Comparison of ENCODE assay signal across 25 cellular contexts in genomic region chr1:112061056-112061455, GRCh38.
"Had no signal": no experiment of that assay in that cellular context is flagged by ENCODE, and none has a peak within 500 bp of the region (broad histone marks: within the 10 kb centered on the region; RNA-seq: fewer than 3 reads in every experiment).

No MANE protein-coding gene starts in this region.

- H3K4me3 Mint-ChIP-seq: naive thymus-derived CD8-positive, alpha-beta T cell; nephron progenitor cell; stimulated activated naive B cell treated with anti-CD40 and anti-IgM and Interleukin-4, amounts not matched to agents 10 μg/mL and 1 μg/mL and 100 μg/mL, for 72 hours; stimulated activated naive CD8-positive, alpha-beta T cell treated with anti-CD3 and anti-CD28 coated beads, Interleukin-15, Interleukin-2, amounts not matched to agents 100 ng/mL and 50 ng/mL, for 24 hours had no signal

- H3K9me3 ChIP-seq: gastroesophageal sphincter, heart left ventricle, left lung, ovary, right lobe of liver, thoracic aorta, tibial nerve, upper lobe of left lung, uterus had no signal

- H3K36me3 ChIP-seq: gastroesophageal sphincter, heart left ventricle, left lung, ovary, right lobe of liver, thoracic aorta, tibial nerve, upper lobe of left lung, uterus had no signal

- H2AFZ ChIP-seq: hepatocyte had no signal

- H3K27me3 ChIP-seq: heart left ventricle, hepatocyte, left lung, ovary, right lobe of liver, tibial nerve, upper lobe of left lung, uterus had no signal

- DNase-seq: dermis blood vessel endothelial cell; effector memory CD4-positive, alpha-beta T cell; foreskin fibroblast; heart left ventricle; left cardiac atrium; left lung; naive thymus-derived CD8-positive, alpha-beta T cell; nephron progenitor cell; occipital lobe; ovary; posterior cingulate gyrus; right lobe of liver; small intestine; stimulated activated CD4-positive, alpha-beta T cell treated with anti-CD3 and anti-CD28 coated beads, Interleukin-15, amount 100 ng/mL, for 24 hours; stimulated activated CD4-positive, alpha-beta T cell treated with anti-CD3 and anti-CD28 coated beads, Interleukin-2, amount 100 ng/mL, for 48 hours; stimulated activated naive B cell treated with anti-CD40 and anti-IgM and Interleukin-4, amounts not matched to agents 10 μg/mL and 1 μg/mL and 100 μg/mL, for 72 hours; upper lobe of left lung; uterus had no signal

- H3K9me3 Mint-ChIP-seq: naive thymus-derived CD8-positive, alpha-beta T cell; nephron progenitor cell; stimulated activated naive B cell treated with anti-CD40 and anti-IgM and Interleukin-4, amounts not matched to agents 10 μg/mL and 1 μg/mL and 100 μg/mL, for 72 hours; stimulated activated naive CD8-positive, alpha-beta T cell treated with anti-CD3 and anti-CD28 coated beads, Interleukin-15, Interleukin-2, amounts not matched to agents 100 ng/mL and 50 ng/mL, for 24 hours had no signal

- FAIRE-seq: endothelial cell of umbilical vein, small intestine had no signal

- H3K36me3 Mint-ChIP-seq: naive thymus-derived CD8-positive, alpha-beta T cell; stimulated activated naive B cell treated with anti-CD40 and anti-IgM and Interleukin-4, amounts not matched to agents 10 μg/mL and 1 μg/mL and 100 μg/mL, for 72 hours had no signal

- H3K79me2 ChIP-seq: hepatocyte had no signal

- H3K4me1 Mint-ChIP-seq: naive thymus-derived CD8-positive, alpha-beta T cell had no signal

- H3K27ac Mint-ChIP-seq: nephron progenitor cell; stimulated activated naive B cell treated with anti-CD40 and anti-IgM and Interleukin-4, amounts not matched to agents 10 μg/mL and 1 μg/mL and 100 μg/mL, for 72 hours had no signal

- H3K4me2 ChIP-seq: hepatocyte had no signal

- H3K4me1 ChIP-seq: gastroesophageal sphincter, left lung, right lobe of liver, tibial nerve, upper lobe of left lung, uterus had no signal

- H3K4me3 ChIP-seq: coronary artery, gastroesophageal sphincter, heart left ventricle, hepatocyte, left lung, ovary, right lobe of liver, thoracic aorta, tibial nerve, upper lobe of left lung, uterus had no signal

- H3K27ac ChIP-seq: coronary artery, gastroesophageal sphincter, heart left ventricle, hepatocyte, left lung, ovary, right lobe of liver, thoracic aorta, tibial nerve, upper lobe of left lung, uterus had no signal
